Comparison of ENCODE assay signal across 30 cellular contexts in genomic region chr14:62018606-62019005, GRCh38.
"Had no signal": no experiment of that assay in that cellular context is flagged by ENCODE, and none has a peak within 500 bp of the region (broad histone marks: within the 10 kb centered on the region; RNA-seq: fewer than 3 reads in every experiment).

No MANE protein-coding gene starts in this region.

- H3K36me3 ChIP-seq: neutrophil, ovary, right lobe of liver, sigmoid colon, stomach, thoracic aorta, thyroid gland, tibial nerve, upper lobe of right lung, uterus had no signal

- H3K36me3 Mint-ChIP-seq: natural killer cell treated with Interleukin-12 subunit alpha and Interleukin-12 subunit beta and Interleukin-15 and Interleukin-18, amount 100 ng/mL, for 72 hours; stimulated activated effector memory CD8-positive, alpha-beta T cell treated with anti-CD3 and anti-CD28 coated beads, Interleukin-12 subunit alpha, Interleukin-12 subunit beta, amount 100 ng/mL, for 72 hours; stimulated activated naive B cell treated with anti-CD40 and anti-IgM and Interleukin-4, amounts not matched to agents 10 μg/mL and 1 μg/mL and 100 μg/mL, for 72 hours; type B pancreatic cell had no signal

- H3K9ac ChIP-seq: parathyroid adenoma had no signal

- ATAC-seq: naive thymus-derived CD8-positive, alpha-beta T cell; natural killer cell treated with Interleukin-12 subunit alpha and Interleukin-12 subunit beta and Interleukin-15 and Interleukin-18, amount 100 ng/mL, for 72 hours; psoas muscle; right cardiac atrium; right lobe of liver; stimulated activated effector memory CD8-positive, alpha-beta T cell treated with anti-CD3 and anti-CD28 coated beads, Interleukin-12 subunit alpha, Interleukin-12 subunit beta, amount 100 ng/mL, for 72 hours; stimulated activated naive B cell treated with anti-CD40 and anti-IgM and Interleukin-4, amounts not matched to agents 10 μg/mL and 1 μg/mL and 100 μg/mL, for 72 hours; upper lobe of right lung had no signal

- H3K79me2 ChIP-seq: parathyroid adenoma had no signal

- H3K4me1 Mint-ChIP-seq: naive thymus-derived CD8-positive, alpha-beta T cell; nephron progenitor cell; neural crest cell; stimulated activated effector memory CD8-positive, alpha-beta T cell treated with anti-CD3 and anti-CD28 coated beads, Interleukin-12 subunit alpha, Interleukin-12 subunit beta, amount 100 ng/mL, for 72 hours had no signal

- DNase-seq: naive thymus-derived CD8-positive, alpha-beta T cell; nephron progenitor cell; nucleus accumbens; ovary; posterior cingulate gyrus; psoas muscle; right cardiac atrium; right lobe of liver; sigmoid colon; small intestine; stimulated activated CD4-positive, alpha-beta T cell treated with anti-CD3 and anti-CD28 coated beads, Interleukin-15, amount 100 ng/mL, for 24 hours; stimulated activated CD4-positive, alpha-beta T cell treated with anti-CD3 and anti-CD28 coated beads, Interleukin-2, amount 100 ng/mL, for 24 hours; stimulated activated CD4-positive, alpha-beta T cell treated with anti-CD3 and anti-CD28 coated beads, Interleukin-2, amount 100 ng/mL, for 48 hours; stimulated activated CD4-positive, alpha-beta T cell treated with anti-CD3 and anti-CD28 coated beads, Interleukin-4, amount 100 ng/mL, for 24 hours; stimulated activated naive B cell treated with anti-CD40 and anti-IgM and Interleukin-4, amounts not matched to agents 10 μg/mL and 1 μg/mL and 100 μg/mL, for 72 hours; stimulated activated naive CD4-positive, alpha-beta T cell treated with Interleukin-2 at 50 U/mL for 16 hours; stomach; thyroid gland; upper lobe of right lung; uterus had no signal

- H3K4me1 ChIP-seq: parathyroid adenoma, psoas muscle, right lobe of liver, sigmoid colon, stomach, thyroid gland, tibial nerve, upper lobe of right lung, uterus had no signal

- H3K27me3 ChIP-seq: neutrophil, ovary, right lobe of liver, sigmoid colon, stomach, thyroid gland, tibial nerve, upper lobe of right lung, uterus had no signal

- H3K27ac ChIP-seq: neutrophil, ovary, parathyroid adenoma, psoas muscle, right lobe of liver, sigmoid colon, stomach, thoracic aorta, thyroid gland, tibial nerve, upper lobe of right lung, uterus had no signal

- H3K4me3 ChIP-seq: ovary, psoas muscle, right lobe of liver, sigmoid colon, stomach, thoracic aorta, thyroid gland, tibial nerve, upper lobe of right lung, uterus had no signal

- H2AFZ ChIP-seq: parathyroid adenoma had no signal

- H3K27ac Mint-ChIP-seq: natural killer cell treated with Interleukin-12 subunit alpha and Interleukin-12 subunit beta and Interleukin-15 and Interleukin-18, amount 100 ng/mL, for 72 hours; nephron progenitor cell; progenitor cell of endocrine pancreas; stimulated activated effector memory CD8-positive, alpha-beta T cell treated with anti-CD3 and anti-CD28 coated beads, Interleukin-12 subunit alpha, Interleukin-12 subunit beta, amount 100 ng/mL, for 72 hours; stimulated activated naive B cell treated with anti-CD40 and anti-IgM and Interleukin-4, amounts not matched to agents 10 μg/mL and 1 μg/mL and 100 μg/mL, for 72 hours; stimulated activated naive CD8-positive, alpha-beta T cell treated with anti-CD3 and anti-CD28 coated beads, Interleukin-15, Interleukin-2, amounts not matched to agents 100 ng/mL and 50 ng/mL, for 24 hours; type B pancreatic cell had no signal

- H3K9me3 Mint-ChIP-seq: natural killer cell treated with Interleukin-12 subunit alpha and Interleukin-12 subunit beta and Interleukin-15 and Interleukin-18, amount 100 ng/mL, for 72 hours; nephron progenitor cell; stimulated activated naive CD8-positive, alpha-beta T cell treated with anti-CD3 and anti-CD28 coated beads, Interleukin-15, Interleukin-2, amounts not matched to agents 100 ng/mL and 50 ng/mL, for 24 hours had no signal

- H3K4me3 Mint-ChIP-seq: naive thymus-derived CD8-positive, alpha-beta T cell; natural killer cell treated with Interleukin-12 subunit alpha and Interleukin-12 subunit beta and Interleukin-15 and Interleukin-18, amount 100 ng/mL, for 72 hours; nephron progenitor cell; neural crest cell; stimulated activated effector memory CD8-positive, alpha-beta T cell treated with anti-CD3 and anti-CD28 coated beads, Interleukin-12 subunit alpha, Interleukin-12 subunit beta, amount 100 ng/mL, for 72 hours; stimulated activated naive B cell treated with anti-CD40 and anti-IgM and Interleukin-4, amounts not matched to agents 10 μg/mL and 1 μg/mL and 100 μg/mL, for 72 hours; stimulated activated naive CD8-positive, alpha-beta T cell treated with anti-CD3 and anti-CD28 coated beads, Interleukin-15, Interleukin-2, amounts not matched to agents 100 ng/mL and 50 ng/mL, for 24 hours; type B pancreatic cell had no signal

- H3K9me3 ChIP-seq: neutrophil, ovary, psoas muscle, right lobe of liver, sigmoid colon, stomach, thoracic aorta, thyroid gland, tibial nerve, upper lobe of right lung, uterus had no signal

- H3K27me3 Mint-ChIP-seq: type B pancreatic cell had no signal
